In genomic region chr1:24870551-24871195, GRCh38 we compare ENCODE assay signal across 1 cellular context.
TF ChIP-seq lines count a peak whose summit lies in the region.

No MANE protein-coding gene starts in this region.

TF ChIP-seq in GM12878, 131 proteins besides CTCF, POLR2A, EP300 and RAD21 (continued from another document):
- no peak for TF ChIP-seq IRF3 (IDR thresholded peaks at IDR 0.05)
- no peak for TF ChIP-seq KAT2A (conservative IDR thresholded peaks at IDR 0.05; ENCODE audit: control insufficient read depth, low read depth, low read length)
- no peak for TF ChIP-seq NRF1 (conservative IDR thresholded peaks at IDR 0.05; ENCODE audit: low read depth, low read length)
- TF ChIP-seq TAF1 (IDR thresholded peaks at IDR 0.05; ENCODE audit: borderline replicate concordance, low read depth, low read length): no peak
- TF ChIP-seq ZNF384 (IDR thresholded peaks at IDR 0.05; ENCODE audit: borderline replicate concordance, low read depth, low read length): no peak
- no peak for TF ChIP-seq IKZF1 (conservative IDR thresholded peaks at IDR 0.05)
- TF ChIP-seq NFXL1 (IDR thresholded peaks at IDR 0.05; ENCODE audit: borderline replicate concordance): no peak
- no peak for TF ChIP-seq BCL3 (IDR thresholded peaks at IDR 0.05; ENCODE audit: borderline replicate concordance, insufficient read depth, low read depth, low read length, poor library complexity, severe bottlenecking)
- TF ChIP-seq ZNF687 (IDR thresholded peaks at IDR 0.05): no peak
- no peak for TF ChIP-seq USF1 (IDR thresholded peaks at IDR 0.05; ENCODE audit: borderline replicate concordance, extremely low read length, insufficient read depth, low read depth, low read length)
- no peak for TF ChIP-seq SUPT20H (IDR thresholded peaks at IDR 0.05; ENCODE audit: borderline replicate concordance, control insufficient read depth, low read depth, low read length)
- TF ChIP-seq SRF (IDR thresholded peaks at IDR 0.05; ENCODE audit: low read depth in 2 of 2, low read length in 2 of 2): no peak
- TF ChIP-seq ZSCAN29 (IDR thresholded peaks at IDR 0.05): no peak
- no peak for TF ChIP-seq IRF5 (IDR thresholded peaks at IDR 0.05; ENCODE audit: borderline replicate concordance)
- no peak for TF ChIP-seq BCL11A (IDR thresholded peaks at IDR 0.05; ENCODE audit: low read depth, low read length)
